ENCODE assay signal across 18 cellular contexts in genomic region chr12:1840561-1840960, GRCh38. TPM values are rescaled to one million over a fixed set of nuclear protein-coding genes. Genes with fewer than 3 reads are reported as not detected.
"Had no signal": no experiment of that assay in that cellular context is flagged by ENCODE, and none has a peak within 500 bp of the region (broad histone marks: within the 10 kb centered on the region; RNA-seq: fewer than 3 reads in every experiment).

No MANE protein-coding gene starts in this region.

- H3K27ac ChIP-seq: colonic mucosa, heart left ventricle, parathyroid adenoma, transverse colon had no signal

- H3K36me3 Mint-ChIP-seq: activated naive CD4-positive, alpha-beta T cell treated with anti-CD3 and anti-CD28 coated beads, Interleukin-2, amount 50 U/mL, for 72 hours; memory B cell; natural killer cell treated with Interleukin-12 subunit alpha and Interleukin-12 subunit beta and Interleukin-15 and Interleukin-18, amount 100 ng/mL, for 72 hours; stimulated activated memory B cell treated with anti-CD40 and anti-IgM and Interleukin-4, amounts not matched to agents 10 μg/mL and 1 μg/mL and 100 μg/mL, for 72 hours had no signal

- H3K27ac Mint-ChIP-seq: activated naive CD4-positive, alpha-beta T cell treated with anti-CD3 and anti-CD28 coated beads, Interleukin-2, amount 50 U/mL, for 72 hours; memory B cell; stimulated activated memory B cell treated with anti-CD40 and anti-IgM and Interleukin-4, amounts not matched to agents 10 μg/mL and 1 μg/mL and 100 μg/mL, for 72 hours had no signal

- FAIRE-seq: endothelial cell of umbilical vein had no signal

- ATAC-seq: activated naive CD4-positive, alpha-beta T cell treated with anti-CD3 and anti-CD28 coated beads, Interleukin-2, amount 50 U/mL, for 72 hours; activated T-cell treated with anti-CD3 and anti-CD28 coated beads, Interleukin-2, amount 50 U/mL, for 4 hours; heart left ventricle; left lobe of liver; natural killer cell treated with Interleukin-12 subunit alpha and Interleukin-12 subunit beta and Interleukin-15 and Interleukin-18, amount 100 ng/mL, for 72 hours; stimulated activated memory B cell treated with anti-CD40 and anti-IgM and Interleukin-4, amounts not matched to agents 10 μg/mL and 1 μg/mL and 100 μg/mL, for 72 hours had no signal

- H3K4me1 ChIP-seq: colonic mucosa, heart left ventricle, transverse colon had no signal

- H3K4me3 ChIP-seq: colonic mucosa, heart left ventricle, transverse colon had no signal

- H3K9me3 Mint-ChIP-seq: activated naive CD4-positive, alpha-beta T cell treated with anti-CD3 and anti-CD28 coated beads, Interleukin-2, amount 50 U/mL, for 72 hours; activated T-cell treated with anti-CD3 and anti-CD28 coated beads, Interleukin-2, amount 50 U/mL, for 4 hours; memory B cell; natural killer cell treated with Interleukin-12 subunit alpha and Interleukin-12 subunit beta and Interleukin-15 and Interleukin-18, amount 100 ng/mL, for 72 hours; stimulated activated memory B cell treated with anti-CD40 and anti-IgM and Interleukin-4, amounts not matched to agents 10 μg/mL and 1 μg/mL and 100 μg/mL, for 72 hours had no signal

- H3K36me3 ChIP-seq: colonic mucosa, heart left ventricle, transverse colon had no signal

- DNase-seq: activated CD4-positive, alpha-beta T cell treated with anti-CD3 and anti-CD28 coated beads for 1 hour; activated CD4-positive, alpha-beta T cell treated with anti-CD3 and anti-CD28 coated beads, Interleukin-2, amount 50 U/mL, for 48 hours; activated effector memory CD4-positive, alpha-beta T cell treated with anti-CD3 and anti-CD28 coated beads, Interleukin-2, amount 50 U/mL, for 16 hours; activated T-cell treated with anti-CD3 and anti-CD28 coated beads, Interleukin-2, amount 50 U/mL, for 4 hours; colonic mucosa; foreskin melanocyte; stimulated activated CD4-positive, alpha-beta T cell treated with anti-CD3 and anti-CD28 coated beads, Interleukin-1b, Interleukin-23, amount 100 ng/mL, for 48 hours; transverse colon had no signal

- H3K4me3 Mint-ChIP-seq: activated T-cell treated with anti-CD3 and anti-CD28 coated beads, Interleukin-2, amount 50 U/mL, for 4 hours; memory B cell; natural killer cell treated with Interleukin-12 subunit alpha and Interleukin-12 subunit beta and Interleukin-15 and Interleukin-18, amount 100 ng/mL, for 72 hours; stimulated activated memory B cell treated with anti-CD40 and anti-IgM and Interleukin-4, amounts not matched to agents 10 μg/mL and 1 μg/mL and 100 μg/mL, for 72 hours had no signal

- H3K27me3 ChIP-seq: colonic mucosa had no signal

- H3K9me3 ChIP-seq: colonic mucosa, heart left ventricle, transverse colon had no signal

RNA-seq across cellular contexts. Expression of gene LRTM2, which starts 20.2 kb away (rescaled TPM):
- total RNA-seq: activated naive CD4-positive, alpha-beta T cell treated with anti-CD3 and anti-CD28 coated beads, Interleukin-2, amount 50 U/mL, for 72 hours; colonic mucosa; endothelial cell of umbilical vein; heart left ventricle; left lobe of liver; natural killer cell treated with Interleukin-12 subunit alpha and Interleukin-12 subunit beta and Interleukin-15 and Interleukin-18, amount 100 ng/mL, for 72 hours; subcutaneous adipose tissue; T-helper 2 cell treated with Interferon-gamma antibody and Interleukin-4, amounts not matched to agents 100 ng/mL and 5 ng/mL, for 36 hours; transverse colon had no signal
- polyA plus RNA-seq: endothelial cell of umbilical vein, heart left ventricle had no signal
